Comparison of ENCODE assay signal across 5 cellular contexts in the genomic region with DNA sequence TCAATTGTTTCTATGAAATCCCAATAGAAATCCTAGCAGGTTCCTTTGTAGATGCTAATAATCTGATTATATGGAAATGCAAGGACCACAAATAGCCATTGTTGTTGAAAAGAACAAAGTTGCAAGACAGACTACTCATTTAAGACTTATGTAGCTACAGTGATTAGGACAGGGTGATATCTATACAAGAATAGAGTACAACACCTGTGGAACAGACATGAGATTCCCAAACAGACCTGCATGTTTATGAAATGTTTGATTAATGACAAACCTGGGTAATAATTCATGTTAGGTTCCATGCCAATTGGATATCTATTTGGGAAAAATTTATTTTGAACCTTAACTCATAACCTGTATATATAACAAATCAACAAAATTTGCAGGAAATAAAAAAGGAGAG.
A peak's percentile ranks its signal among the peaks of the same experiment; 100 is the strongest.
DNase-seq lines count a peak whose midpoint lies in the region; ATAC-seq, FAIRE-seq and TF ChIP-seq lines count a peak whose summit lies in the region.
"Not testable (repeated sequence)": the region's sequence is repeated elsewhere in the genome, so short reads cannot be mapped to it uniquely, and the experiment has no call there.

No MANE protein-coding gene starts in this region.

- CTCF ChIA-PET in K562 (lab: Yijun Ruan, JAX; ENCODE audit: low intra/inter-chr PET ratio); HepG2 (lab: Yijun Ruan, JAX; ENCODE audit: low intra/inter-chr PET ratio, low total read pairs): not testable (repeated sequence)

- not testable (repeated sequence) for H2AFZ ChIP-seq in K562 (ENCODE audit: low read depth, low read length); HepG2 (ENCODE audit: low read length)

- not testable (repeated sequence) for H3K4me3 ChIP-seq in K562; body of pancreas; HepG2 (replicated peaks in 1 of 3; ENCODE audit: insufficient read depth in 1 of 3, low read depth in 2 of 3, low read length in 3 of 3); pancreas

- H3K36me3 ChIP-seq in K562 (ENCODE audit: control insufficient read depth, insufficient read depth, low read length); body of pancreas (replicated peaks in 1 of 2; ENCODE audit: insufficient read depth in 1 of 2, low read depth in 2 of 2); HepG2 (replicated peaks in 1 of 2; ENCODE audit: control insufficient read depth in 1 of 2, insufficient read depth in 2 of 2, low read length in 2 of 2); pancreas: not testable (repeated sequence)

- H3K9me1 ChIP-seq in K562 (ENCODE audit: control insufficient read depth, insufficient read depth, low read length), result not testable (repeated sequence)

- TF ChIP-seq RAD21 in K562 (CRISPR knock-in tag; conservative IDR thresholded peaks at IDR 0.05 in 1 of 2, IDR thresholded peaks at IDR 0.05 in 1 of 2); HepG2 (CRISPR knock-in tag; IDR thresholded peaks at IDR 0.05): not testable (repeated sequence)

- intact Hi-C loops in K562 (cut with micrococcal nuclease); body of pancreas (cut with DNase I); HepG2 (cut with micrococcal nuclease; ENCODE audit: unreplicated experiment); pancreas (cut with DNase I): not testable (repeated sequence)

- POLR2A ChIA-PET in K562 (lab: Yijun Ruan, JAX); HepG2 (lab: Yijun Ruan, JAX): not testable (repeated sequence)

- not testable (repeated sequence) for ATAC-seq in K562, HepG2
- ATAC-seq in body of pancreas (peak; percentile 56), pancreas (peak; percentile 67 to 77 (median 70))

- H3K79me2 ChIP-seq in K562 (ENCODE audit: control insufficient read depth, insufficient read depth, low read length); HepG2 (ENCODE audit: insufficient read depth, low read length): not testable (repeated sequence)

- not testable (repeated sequence) for TF ChIP-seq CTCF in K562 (IDR thresholded peaks at IDR 0.05 in 2 of 3, conservative IDR thresholded peaks at IDR 0.05 in 1 of 3; ENCODE audit: insufficient read depth in 2 of 3, low read depth in 1 of 3, low read length in 3 of 3); body of pancreas (IDR thresholded peaks at IDR 0.05); HepG2 (CRISPR knock-in tag; IDR thresholded peaks at IDR 0.05); pancreas (IDR thresholded peaks at IDR 0.05)

- DNase-seq in K562 (ENCODE audit: extremely low read depth in 1 of 4, low spot score in 3 of 4); body of pancreas; HepG2 (ENCODE audit: low spot score); pancreas; urothelium cell line (ENCODE audit: low spot score): not testable (repeated sequence)

- TF ChIP-seq EP300 in K562 (IDR thresholded peaks at IDR 0.05; ENCODE audit: low read length); HepG2 (IDR thresholded peaks at IDR 0.05; ENCODE audit: low read depth in 2 of 2, low read length in 2 of 2); HepG2 (CRISPR knock-in tag; IDR thresholded peaks at IDR 0.05; ENCODE audit: borderline replicate concordance): not testable (repeated sequence)

- H4K20me1 ChIP-seq in K562 (replicated peaks; ENCODE audit: control insufficient read depth, insufficient read depth, low read length); HepG2 (ENCODE audit: insufficient read depth, low read length): not testable (repeated sequence)

- H3K27ac ChIP-seq in K562 (ENCODE audit: extremely low read depth, low read depth, low read length); body of pancreas; HepG2 (ENCODE audit: extremely low read length, insufficient read depth, low read length); pancreas: not testable (repeated sequence)

- not testable (repeated sequence) for H3K4me2 ChIP-seq in K562 (ENCODE audit: insufficient read depth, low read length); HepG2 (ENCODE audit: low read depth, low read length)

- not testable (repeated sequence) for H3K4me1 ChIP-seq in K562 (replicated peaks in 1 of 2; ENCODE audit: control insufficient read depth in 2 of 2, insufficient read depth in 2 of 2, low read length in 2 of 2); body of pancreas; HepG2 (ENCODE audit: insufficient read depth, low read length); pancreas

- H3K9me3 ChIP-seq in K562 (replicated peaks; ENCODE audit: control insufficient read depth, insufficient read depth, low read depth, low read length); body of pancreas; HepG2 (ENCODE audit: low read length); pancreas: not testable (repeated sequence)

- not testable (repeated sequence) for TF ChIP-seq POLR2A in K562 (conservative IDR thresholded peaks at IDR 0.05); body of pancreas (IDR thresholded peaks at IDR 0.05); HepG2 (IDR thresholded peaks at IDR 0.05; ENCODE audit: insufficient read depth in 1 of 2, low read depth in 2 of 2, low read length in 2 of 2)

- FAIRE-seq in K562 (lab: Jason Lieb, UNC) (peak; percentile 67), HepG2 (lab: Jason Lieb, UNC) (peak; percentile 40), urothelium cell line (lab: Jason Lieb, UNC) (peak; percentile 23)
- not testable (repeated sequence) for FAIRE-seq in pancreas (lab: Jason Lieb, UNC)

- H3K9ac ChIP-seq in K562 (ENCODE audit: insufficient read depth in 1 of 2, low read depth in 2 of 2, low read length in 2 of 2); HepG2 (ENCODE audit: insufficient read depth, low read depth, low read length): not testable (repeated sequence)

- H3K27me3 ChIP-seq in K562 (ENCODE audit: control insufficient read depth in 2 of 2, insufficient read depth in 2 of 2, low read length in 2 of 2); body of pancreas; HepG2 (ENCODE audit: control insufficient read depth in 1 of 2, insufficient read depth in 2 of 2, low read length in 2 of 2); pancreas: not testable (repeated sequence)

- BruUV-seq in K562 (replicated peaks; lab: Mats Ljungman, UMichigan); HepG2 (replicated peaks; lab: Mats Ljungman, UMichigan): not testable (repeated sequence)

- in situ Hi-C loops in K562 (cut with MboI); HepG2 (cut with HindIII; ENCODE audit: extremely low pct_ligation_motif_present, low pct_unique_long_range_greater_than_20kb): not testable (repeated sequence)
